Comparison of ENCODE assay signal across 15 cellular contexts in genomic region chr11:1438261-1438966, GRCh38. TPM values are rescaled to one million over a fixed set of nuclear protein-coding genes. Genes with fewer than 3 reads are reported as not detected.
DNase-seq lines count a peak whose midpoint lies in the region; ATAC-seq and TF ChIP-seq lines count a peak whose summit lies in the region.
"Had no signal": no experiment of that assay in that cellular context is flagged by ENCODE, and none has a peak within 500 bp of the region (broad histone marks: within the 10 kb centered on the region; RNA-seq: fewer than 3 reads in every experiment).

No MANE protein-coding gene starts in this region.

- H3K27me3 Mint-ChIP-seq in glutamatergic neuron (ENCODE audit: unreplicated experiment) (peaks cover 8% of the 10 kb centered on the region), mesothelial cell of epicardium (ENCODE audit: low read depth) (peaks cover 3% of the 10 kb centered on the region)
- H3K27me3 Mint-ChIP-seq: CD4-positive, CD25-positive, alpha-beta regulatory T cell had no signal

- TF ChIP-seq CTCF in glutamatergic neuron (IDR thresholded peaks at IDR 0.05; ENCODE audit: partially characterized antibody, unreplicated experiment), result no peak
- no peak for TF ChIP-seq CTCF in mesothelial cell of epicardium (IDR thresholded peaks at IDR 0.05; ENCODE audit: unreplicated experiment)
- no peak for TF ChIP-seq CTCF in GM13976 (IDR thresholded peaks at IDR 0.05; ENCODE audit: borderline replicate concordance, control extremely low read depth, extremely low read depth, insufficient read depth, missing control alignments)

- peak; percentile 53 for DNase-seq in G401 (ENCODE audit: low spot score)
- no peak for DNase-seq in NT2/D1 (ENCODE audit: low read depth, low spot score)
- no peak for DNase-seq in glutamatergic neuron
- no peak for DNase-seq in mesothelial cell of epicardium (ENCODE audit: low spot score in 2 of 2, unreplicated experiment in 2 of 2)
- no peak for DNase-seq in SHP77 treated with DMSO at 0.1 percent for 48 hours (lab: John Stamatoyannopoulos, UW)
- DNase-seq in NCI-H524 (lab: John Stamatoyannopoulos, UW), result no peak
- no peak for DNase-seq in GM13976 (ENCODE audit: low spot score)
- DNase-seq: CD4-positive, CD25-positive, alpha-beta regulatory T cell; NCI-H1417; NCI-H1694 treated with DMSO at 0.1 percent for 48 hours; NCI-H2081 treated with DMSO at 0.1 percent for 48 hours; NK-92 treated with Interleukin-12 subunit alpha and Interleukin-12 subunit beta, amount 100 ng/mL, for 24 hours; Peyer's patch had no signal

- H3K9ac ChIP-seq in NT2/D1 (ENCODE audit: insufficient read length, low read depth), result peak overlapping the region; percentile 64

- no peaks in the 10 kb centered on the region for H3K36me3 ChIP-seq in NT2/D1 (ENCODE audit: insufficient read depth, insufficient read length, low read length)
- H3K36me3 ChIP-seq: MG63, Peyer's patch had no signal

- H3K9me3 Mint-ChIP-seq in glutamatergic neuron (ENCODE audit: unreplicated experiment) (peaks cover 8% of the 10 kb centered on the region), mesothelial cell of epicardium (no peaks in the 10 kb centered on the region)
- H3K9me3 Mint-ChIP-seq: CD4-positive, CD25-positive, alpha-beta regulatory T cell had no signal

- H3K4me3 ChIP-seq in NT2/D1 (ENCODE audit: insufficient read length, low read depth), result no peak overlapping the region
- H3K4me3 ChIP-seq: MG63, Peyer's patch had no signal

- H3K27ac Mint-ChIP-seq in glutamatergic neuron (ENCODE audit: unreplicated experiment), result peak overlapping the region; percentile 28
- peak overlapping the region; percentile 66 for H3K27ac Mint-ChIP-seq in mesothelial cell of epicardium
- H3K27ac Mint-ChIP-seq: CD4-positive, CD25-positive, alpha-beta regulatory T cell had no signal

- H3K4me3 Mint-ChIP-seq in glutamatergic neuron (ENCODE audit: unreplicated experiment) (no peak overlapping the region), mesothelial cell of epicardium (no peak overlapping the region)
- H3K4me3 Mint-ChIP-seq: CD4-positive, CD25-positive, alpha-beta regulatory T cell had no signal

- in situ Hi-C loops in G401 (cut with HindIII; ENCODE audit: low sequenced_read_pairs), result no loop called here
- in situ Hi-C loops in GM13976 (cut with MboI; ENCODE audit: low sequenced_read_pairs, unreplicated experiment), result no loop called here

- H3K4me1 Mint-ChIP-seq in glutamatergic neuron (ENCODE audit: low read depth, unreplicated experiment), result peaks cover 3% of the 10 kb centered on the region
- peaks cover 8% of the 10 kb centered on the region for H3K4me1 Mint-ChIP-seq in mesothelial cell of epicardium

- H3K9me3 ChIP-seq in NT2/D1 (ENCODE audit: insufficient read depth, low read length), result no peaks in the 10 kb centered on the region
- H3K9me3 ChIP-seq: MG63, Peyer's patch had no signal

- peaks cover 33% of the 10 kb centered on the region for H3K4me1 ChIP-seq in NT2/D1 (ENCODE audit: insufficient read depth, insufficient read length)
- H3K4me1 ChIP-seq: Peyer's patch had no signal

- no peaks in the 10 kb centered on the region for H3K36me3 Mint-ChIP-seq in glutamatergic neuron (ENCODE audit: unreplicated experiment)
- no peaks in the 10 kb centered on the region for H3K36me3 Mint-ChIP-seq in mesothelial cell of epicardium
- H3K36me3 Mint-ChIP-seq: CD4-positive, CD25-positive, alpha-beta regulatory T cell had no signal

- H3K27me3 ChIP-seq in NT2/D1 (ENCODE audit: insufficient read depth, insufficient read length), result no peaks in the 10 kb centered on the region
- H3K27me3 ChIP-seq: MG63, Peyer's patch had no signal

- no peak for ATAC-seq in HG02981 (IDR thresholded peaks at IDR 0.05; ENCODE audit: unreplicated experiment)

RNA-seq across cellular contexts. Expression of gene MOB2, which starts 48.2 kb away (rescaled TPM):
- 27.4 and 39.9 TPM in 2 replicates for total RNA-seq in G401 (2014; rRNA removed; shearing (Covaris generic))
- total RNA-seq in glutamatergic neuron (ENCODE audit: unreplicated experiment) (29.0 TPM), mesothelial cell of epicardium (27.6 to 31.3 TPM (median 28.1 TPM) in 3 replicates)

RNA-seq across cellular contexts. Expression of gene BRSK2, which starts 48.7 kb away (rescaled TPM):
- total RNA-seq in G401 (2014; rRNA removed; shearing (Covaris generic)), result 5.2 and 9.2 TPM in 2 replicates
- total RNA-seq in glutamatergic neuron (ENCODE audit: unreplicated experiment) (207 TPM), mesothelial cell of epicardium (4.6 to 6.8 TPM (median 4.9 TPM) in 3 replicates)

Comparison
In these comparisons a context has a peak if more than half of its experiments do, and no peak if none do; other contexts are left out.
1. RNA of gene BRSK2, which starts 48.7 kb away (total RNA-seq): 207 TPM in glutamatergic neuron (single experiment); 5.2 to 9.2 TPM in G401 and 4.6 to 6.8 TPM in mesothelial cell of epicardium; every median in the first group is over 10 times any median in the second.